In the genomic region with DNA sequence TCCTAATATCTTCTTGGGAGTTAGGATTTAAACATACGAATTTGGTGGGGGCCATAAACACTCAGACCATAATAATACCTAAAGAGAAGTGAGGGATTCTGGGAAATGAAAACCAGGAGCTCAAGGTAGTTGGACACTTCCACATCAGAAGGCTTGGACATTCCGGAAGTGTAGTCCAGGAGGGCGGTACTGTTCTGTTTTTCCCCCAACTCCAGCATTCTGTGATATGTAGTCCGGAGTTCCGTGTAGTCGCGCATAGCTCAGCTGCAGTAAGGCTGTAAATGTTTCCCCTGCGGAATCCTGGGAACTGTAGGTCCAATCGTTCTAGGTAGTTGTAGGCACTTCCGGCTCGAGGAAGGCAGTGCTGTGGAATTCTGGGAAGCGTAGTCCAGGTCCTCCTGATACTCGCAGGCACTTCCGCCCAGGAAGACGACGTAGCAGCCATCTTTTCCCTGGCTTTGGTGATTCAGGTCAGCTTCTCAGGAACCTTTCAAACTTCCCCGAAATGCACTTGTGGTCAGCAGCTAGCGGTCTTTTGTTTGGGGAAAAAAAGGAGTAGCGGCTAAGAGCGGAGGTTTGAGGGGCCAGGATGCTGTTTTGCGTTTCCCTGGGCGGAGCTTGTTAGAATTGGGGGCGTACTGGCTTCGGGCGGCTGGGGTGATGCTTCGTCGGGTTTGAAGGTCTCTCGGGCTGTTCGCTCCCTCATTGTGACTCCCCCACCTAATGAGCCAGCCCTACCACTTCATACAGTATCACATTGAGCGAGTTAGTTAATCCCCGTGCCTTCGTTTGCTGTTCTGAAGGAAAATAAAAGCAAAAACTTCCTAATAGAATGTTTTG, we compare ENCODE assay signal across 8 cellular contexts. TPM values are rescaled to one million over a fixed set of nuclear protein-coding genes. Genes with fewer than 3 reads are reported as not detected.
DNase-seq lines count a peak whose midpoint lies in the region; ATAC-seq and TF ChIP-seq lines count a peak whose summit lies in the region.

TSS of gene ZNF226 (plus strand) at position 428 of the 840 bp plus-strand sequence. CDS start 4,981 bp downstream, outside the sequence.

- peaks cover 37% of the 10 kb centered on the region for H3K4me1 Mint-ChIP-seq in activated T-cell treated with anti-CD3 and anti-CD28 coated beads, Interleukin-2, amount 50 U/mL, for 24 hours (ENCODE audit: low read depth)

- H3K79me2 ChIP-seq in PC-3 (ENCODE audit: low read length), result peaks cover 28% of the 10 kb centered on the region

- H3K9ac ChIP-seq in PC-3 (ENCODE audit: low read length) (peak within 1 kb of the TSS; percentile 79), muscle layer of colon (ENCODE audit: low read length) (peak within 1 kb of the TSS; percentile 62)

- ATAC-seq in GM21526 (IDR thresholded peaks at IDR 0.05; ENCODE audit: low FRiP score, unreplicated experiment), result peak; percentile 72
- peak; percentile 99 for ATAC-seq in PC-3
- peak; percentile 100 for ATAC-seq in esophagus mucosa

- POLR2A ChIA-PET in PC-3 (lab: Charles Lee; ENCODE audit: unreplicated experiment), result interaction anchor here (0.5 to 0.7 kb wide), 3 partner anchors 15 to 605 kb away, joined by 5 to 16 read pairs (median 5); partner anchors contain the start of gene ZNF227

- DNase-seq in DMS 273 (lab: John Stamatoyannopoulos, UW; ENCODE audit: unreplicated experiment) (peak; percentile 97), PC-3 (peak; percentile 92)
- DNase-seq in activated T-cell treated with anti-CD3 and anti-CD28 coated beads, Interleukin-2, amount 50 U/mL, for 24 hours, result peak; percentile 84
- peak; percentile 51 for DNase-seq in stimulated activated CD8-positive, alpha-beta memory T cell treated with anti-CD3 and anti-CD28 coated beads, Interleukin-7, amount 100 ng/mL, for 24 hours (ENCODE audit: low read depth)

- H3K27me3 Mint-ChIP-seq in activated T-cell treated with anti-CD3 and anti-CD28 coated beads, Interleukin-2, amount 50 U/mL, for 24 hours, result no peaks in the 10 kb centered on the region

- H3K36me3 Mint-ChIP-seq in activated T-cell treated with anti-CD3 and anti-CD28 coated beads, Interleukin-2, amount 50 U/mL, for 24 hours (ENCODE audit: low read depth), result peaks cover 61% of the 10 kb centered on the region

- peak within 1 kb of the TSS; percentile 75 for H3K4me3 ChIP-seq in PC-3 (ENCODE audit: low read length)
- H3K4me3 ChIP-seq in muscle layer of colon (ENCODE audit: low read depth in 1 of 2, low read length in 2 of 2), result peak within 1 kb of the TSS; percentile 69 to 79

- peak within 1 kb of the TSS; percentile 13 for H3K27ac ChIP-seq in PC-3 (ENCODE audit: low read length)
- H3K27ac ChIP-seq in muscle layer of colon (ENCODE audit: low read depth, low read length), result peak within 1 kb of the TSS; percentile 80

- no peak for TF ChIP-seq CTCF in PC-3 (conservative IDR thresholded peaks at IDR 0.05; ENCODE audit: low read depth, low read length)

- H3F3A ChIP-seq in PC-3 (ENCODE audit: low read length, unreplicated experiment), result no peaks in the 10 kb centered on the region

- H3K9me3 Mint-ChIP-seq in activated T-cell treated with anti-CD3 and anti-CD28 coated beads, Interleukin-2, amount 50 U/mL, for 24 hours, result peaks cover 65% of the 10 kb centered on the region

- H3K4me1 ChIP-seq in PC-3 (ENCODE audit: insufficient read depth, low read length), result peaks cover 5% of the 10 kb centered on the region; the same call in 1 of the 2 replicates
- peaks cover 7% of the 10 kb centered on the region for H3K4me1 ChIP-seq in muscle layer of colon (ENCODE audit: insufficient read depth, low read length)

- H3K9me3 ChIP-seq in PC-3 (ENCODE audit: low read length), result no peaks in the 10 kb centered on the region
- H3K9me3 ChIP-seq in muscle layer of colon (ENCODE audit: low read length), result peaks cover 7% of the 10 kb centered on the region

- intact Hi-C loops in PC-3 (cut with micrococcal nuclease), result loop anchor here (1.0 to 2.0 kb wide), 3 partner anchors 24 to 71 kb away; partner anchors contain the start of genes ZNF224, ZNF225 and ZNF234

- peaks cover 26% of the 10 kb centered on the region for H3K36me3 ChIP-seq in PC-3 (ENCODE audit: low read depth, low read length)
- H3K36me3 ChIP-seq in muscle layer of colon (ENCODE audit: insufficient read depth, low read length), result peaks cover 31% of the 10 kb centered on the region

- H3K4me3 Mint-ChIP-seq in activated T-cell treated with anti-CD3 and anti-CD28 coated beads, Interleukin-2, amount 50 U/mL, for 24 hours, result peak within 1 kb of the TSS; percentile 91

- no peak for TF ChIP-seq RAD21 in Ishikawa (IDR thresholded peaks at IDR 0.05; ENCODE audit: low read depth)

- H2AFZ ChIP-seq in PC-3 (ENCODE audit: low read length), result peak within 1 kb of the TSS; percentile 92

- peak within 1 kb of the TSS; percentile 90 for H3K4me2 ChIP-seq in PC-3 (ENCODE audit: low read length)

- no peak for TF ChIP-seq EP300 in Ishikawa (IDR thresholded peaks at IDR 0.05; ENCODE audit: borderline replicate concordance)

- H3K9me2 ChIP-seq in PC-3 (replicated peaks; ENCODE audit: low read length), result no peaks in the 10 kb centered on the region

- BruUV-seq in PC-3 (replicated peaks; lab: Mats Ljungman, UMichigan), result no TSS peak

- no peaks in the 10 kb centered on the region for H4K20me1 ChIP-seq in PC-3 (ENCODE audit: low read length)

- H3K27ac Mint-ChIP-seq in activated T-cell treated with anti-CD3 and anti-CD28 coated beads, Interleukin-2, amount 50 U/mL, for 24 hours, result peak within 1 kb of the TSS; percentile 97

- H3K27me3 ChIP-seq in PC-3 (ENCODE audit: low read length), result no peaks in the 10 kb centered on the region
- H3K27me3 ChIP-seq in muscle layer of colon (ENCODE audit: control insufficient read depth in 1 of 2, insufficient read depth in 2 of 2, low read length in 2 of 2), result no peaks in the 10 kb centered on the region

- CTCF ChIA-PET in PC-3 (lab: Charles Lee), result no interaction called here

TF ChIP-seq in Ishikawa, 13 proteins besides CTCF, POLR2A, EP300 and RAD21:
- TF ChIP-seq, protein P1, sequence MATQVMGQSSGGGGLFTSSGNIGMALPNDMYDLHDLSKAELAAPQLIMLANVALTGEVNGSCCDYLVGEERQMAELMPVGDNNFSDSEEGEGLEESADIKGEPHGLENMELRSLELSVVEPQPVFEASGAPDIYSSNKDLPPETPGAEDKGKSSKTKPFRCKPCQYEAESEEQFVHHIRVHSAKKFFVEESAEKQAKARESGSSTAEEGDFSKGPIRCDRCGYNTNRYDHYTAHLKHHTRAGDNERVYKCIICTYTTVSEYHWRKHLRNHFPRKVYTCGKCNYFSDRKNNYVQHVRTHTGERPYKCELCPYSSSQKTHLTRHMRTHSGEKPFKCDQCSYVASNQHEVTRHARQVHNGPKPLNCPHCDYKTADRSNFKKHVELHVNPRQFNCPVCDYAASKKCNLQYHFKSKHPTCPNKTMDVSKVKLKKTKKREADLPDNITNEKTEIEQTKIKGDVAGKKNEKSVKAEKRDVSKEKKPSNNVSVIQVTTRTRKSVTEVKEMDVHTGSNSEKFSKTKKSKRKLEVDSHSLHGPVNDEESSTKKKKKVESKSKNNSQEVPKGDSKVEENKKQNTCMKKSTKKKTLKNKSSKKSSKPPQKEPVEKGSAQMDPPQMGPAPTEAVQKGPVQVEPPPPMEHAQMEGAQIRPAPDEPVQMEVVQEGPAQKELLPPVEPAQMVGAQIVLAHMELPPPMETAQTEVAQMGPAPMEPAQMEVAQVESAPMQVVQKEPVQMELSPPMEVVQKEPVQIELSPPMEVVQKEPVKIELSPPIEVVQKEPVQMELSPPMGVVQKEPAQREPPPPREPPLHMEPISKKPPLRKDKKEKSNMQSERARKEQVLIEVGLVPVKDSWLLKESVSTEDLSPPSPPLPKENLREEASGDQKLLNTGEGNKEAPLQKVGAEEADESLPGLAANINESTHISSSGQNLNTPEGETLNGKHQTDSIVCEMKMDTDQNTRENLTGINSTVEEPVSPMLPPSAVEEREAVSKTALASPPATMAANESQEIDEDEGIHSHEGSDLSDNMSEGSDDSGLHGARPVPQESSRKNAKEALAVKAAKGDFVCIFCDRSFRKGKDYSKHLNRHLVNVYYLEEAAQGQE (IDR thresholded peaks at IDR 0.05; ENCODE audit: low read depth), result no peak
- TF ChIP-seq YY1 (IDR thresholded peaks at IDR 0.05; ENCODE audit: low read depth) (peak; percentile 93), CEBPB (IDR thresholded peaks at IDR 0.05) (no peak), EGR1 (IDR thresholded peaks at IDR 0.05) (no peak), FOXM1 (IDR thresholded peaks at IDR 0.05; ENCODE audit: borderline replicate concordance, low read depth) (no peak), NFIC (IDR thresholded peaks at IDR 0.05) (no peak), TCF12 (IDR thresholded peaks at IDR 0.05; ENCODE audit: low read depth) (peak; percentile 59), ZBTB7A (IDR thresholded peaks at IDR 0.05; ENCODE audit: low read depth) (no peak), TAF1 (IDR thresholded peaks at IDR 0.05; ENCODE audit: low read depth) (no peak), USF1 (IDR thresholded peaks at IDR 0.05) (no peak; the same call in 1 of the 2 replicates), TEAD4 (IDR thresholded peaks at IDR 0.05) (peak; percentile 61), CREB1 (IDR thresholded peaks at IDR 0.05; ENCODE audit: low read depth) (peak; percentile 34)
- TF ChIP-seq, protein P2, sequence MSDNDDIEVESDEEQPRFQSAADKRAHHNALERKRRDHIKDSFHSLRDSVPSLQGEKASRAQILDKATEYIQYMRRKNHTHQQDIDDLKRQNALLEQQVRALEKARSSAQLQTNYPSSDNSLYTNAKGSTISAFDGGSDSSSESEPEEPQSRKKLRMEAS (IDR thresholded peaks at IDR 0.05), result no peak
TF ChIP-seq in Ishikawa: peak in this region for 4.

RNA-seq across cellular contexts. Expression of gene ZNF226, which starts in this region (rescaled TPM):
- total RNA-seq in PC-3 (2014; rRNA removed) (4.8 and 6.0 TPM in 2 replicates), esophagus mucosa (12.4 TPM)

Comparison
In these comparisons a context has a peak if more than half of its experiments do, and no peak if none do; other contexts are left out.
1. Peak in every context shown above with its lines: DNase-seq, ATAC-seq, H3K4me3 ChIP-seq and H3K27ac ChIP-seq.